ENCODE assay signal across 9 cellular contexts in the genomic region with DNA sequence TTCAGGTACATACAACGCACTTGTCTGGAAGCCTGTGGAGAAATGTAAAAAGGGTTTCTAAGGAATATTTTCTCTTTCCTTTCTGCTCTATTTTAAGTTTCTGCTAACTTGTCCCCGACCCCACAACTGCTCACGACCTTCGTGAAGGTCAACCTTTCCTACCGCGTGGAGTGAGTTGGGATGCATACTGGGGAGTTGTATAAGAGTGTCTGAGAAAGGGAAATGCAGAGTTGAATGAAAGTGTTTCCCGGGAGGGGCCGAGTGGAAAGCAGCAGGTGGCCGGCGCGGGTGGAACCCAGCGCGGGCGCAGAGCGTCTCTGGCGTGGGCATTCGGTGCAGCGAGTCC. TPM values are rescaled to one million over a fixed set of nuclear protein-coding genes. Genes with fewer than 3 reads are reported as not detected.
A peak's percentile ranks its signal among the peaks of the same experiment; 100 is the strongest.
DNase-seq lines count a peak whose midpoint lies in the region; ATAC-seq and TF ChIP-seq lines count a peak whose summit lies in the region.
"Had no signal": no experiment of that assay in that cellular context is flagged by ENCODE, and none has a peak within 500 bp of the region (broad histone marks: within the 10 kb centered on the region; RNA-seq: fewer than 3 reads in every experiment).

No MANE protein-coding gene starts in this region.

- no peaks in the 10 kb centered on the region for H3K36me3 ChIP-seq in ACC112 (ENCODE audit: insufficient read depth, low read length)
- no peaks in the 10 kb centered on the region for H3K36me3 ChIP-seq in HEK293 (ENCODE audit: control insufficient read depth in 2 of 2, insufficient read depth in 1 of 2, low read length in 2 of 2)
- no peaks in the 10 kb centered on the region for H3K36me3 ChIP-seq in endocrine pancreas (ENCODE audit: control insufficient read depth, insufficient read depth, low read length)

- H3K27me3 ChIP-seq in ACC112 (ENCODE audit: insufficient read depth, low read length) (peaks cover 57% of the 10 kb centered on the region), endocrine pancreas (ENCODE audit: control insufficient read depth, insufficient read depth, low read length) (no peaks in the 10 kb centered on the region)

- H3K4me1 Mint-ChIP-seq in naive thymus-derived CD8-positive, alpha-beta T cell: peaks cover 15 to 29% (median 21%) of the 10 kb centered on the region in 4 donors

- H3K27ac Mint-ChIP-seq in naive thymus-derived CD8-positive, alpha-beta T cell: peak overlapping the region in 7 of 10 donors; percentile 7 to 95 (median 28)

- peaks cover 19 to 43% (median 27%) of the 10 kb centered on the region in 5 donors for H3K27me3 Mint-ChIP-seq in naive thymus-derived CD8-positive, alpha-beta T cell

- POLR2A ChIA-PET in HEK293 (lab: Yijun Ruan, JAX): no interaction called here
- POLR2A ChIA-PET in naive thymus-derived CD8-positive, alpha-beta T cell (lab: Charles Lee): interaction anchor here (1.5 to 3.4 kb wide), 3 partner anchors 16 to 104 kb away, joined by 6 to 17 read pairs (median 8); a partner anchor contains a TSS

- peak in 3 of 10 donors; percentile 8 to 20 (median 19) for DNase-seq in naive thymus-derived CD8-positive, alpha-beta T cell
- DNase-seq in iPS-NIHi11 (ENCODE audit: low spot score) (no peak), NCI-H1105 (lab: John Stamatoyannopoulos, UW) (no peak), GM19240 (ENCODE audit: insufficient read length, low spot score) (no peak), NCI-H187 treated with DMSO at 0.1 percent for 48 hours (lab: John Stamatoyannopoulos, UW) (no peak)
- DNase-seq: stimulated activated CD4-positive, alpha-beta T cell treated with anti-CD3 and anti-CD28 coated beads, Interleukin-12 subunit alpha, Interleukin-12 subunit beta, amount 100 ng/mL, for 4 hours had no signal

- no peaks in the 10 kb centered on the region for H3K9me3 ChIP-seq in HEK293 (ENCODE audit: control insufficient read depth, insufficient read depth, low read depth, low read length)
- no peaks in the 10 kb centered on the region for H3K9me3 ChIP-seq in endocrine pancreas (ENCODE audit: control insufficient read depth, low read length)

- no peak overlapping the region for H3K27ac ChIP-seq in ACC112 (ENCODE audit: low read depth, low read length)
- no peak overlapping the region; the same call in 1 of the 2 replicates for H3K27ac ChIP-seq in HEK293 (ENCODE audit: extremely low read depth, low read depth, low read length)

- H3K4me3 ChIP-seq in ACC112 (ENCODE audit: low read depth, low read length): peak overlapping the region; percentile 72
- H3K4me3 ChIP-seq in HEK293 (ENCODE audit: low read depth, low read length): peak overlapping the region; percentile 20
- H3K4me3 ChIP-seq in endocrine pancreas (ENCODE audit: control insufficient read depth, insufficient read depth, low read length): peak overlapping the region; percentile 12

- peak overlapping the region; percentile 7 for H2AFZ ChIP-seq in ACC112 (ENCODE audit: low read length, unreplicated experiment)

- H3K9me3 Mint-ChIP-seq in naive thymus-derived CD8-positive, alpha-beta T cell: peaks cover 0 to 6% (median 4%) of the 10 kb centered on the region in 9 donors

- peak in 1 of 2 donors; percentile 11 for ATAC-seq in naive thymus-derived CD8-positive, alpha-beta T cell

- H3K9ac ChIP-seq in endocrine pancreas (ENCODE audit: control insufficient read depth, insufficient read depth, low read length): no peak overlapping the region

- CTCF ChIA-PET in HEK293 (lab: Yijun Ruan, JAX): no interaction called here

- H3K36me3 Mint-ChIP-seq in naive thymus-derived CD8-positive, alpha-beta T cell: peaks cover 0 to 5% (median 0%) of the 10 kb centered on the region in 3 donors

- TF ChIP-seq CTCF in HEK293 (tag by site-specific recombination; IDR thresholded peaks at IDR 0.05): no peak

- H3K79me2 ChIP-seq in ACC112 (ENCODE audit: control insufficient read depth, insufficient read depth, low read length, unreplicated experiment): no peaks in the 10 kb centered on the region

- H3K4me3 Mint-ChIP-seq in naive thymus-derived CD8-positive, alpha-beta T cell: peak overlapping the region; percentile 76 to 95 (median 90)

- H3K4me1 ChIP-seq in ACC112 (ENCODE audit: control insufficient read depth, insufficient read depth, low read length, unreplicated experiment) (peaks cover 2% of the 10 kb centered on the region), HEK293 (ENCODE audit: control insufficient read depth, insufficient read depth, low read length) (no peaks in the 10 kb centered on the region), endocrine pancreas (ENCODE audit: control insufficient read depth, insufficient read depth, low read length) (no peaks in the 10 kb centered on the region)

TF ChIP-seq in HEK293, 187 proteins besides CTCF, POLR2A, EP300 and RAD21:
- no peak for TF ChIP-seq ZNF266 (tag by site-specific recombination; IDR thresholded peaks at IDR 0.05; ENCODE audit: low read depth)
- TF ChIP-seq ZBTB7A (tag by site-specific recombination; IDR thresholded peaks at IDR 0.05; ENCODE audit: low read depth): no peak
- no peak for TF ChIP-seq ZNF624 (tag by site-specific recombination; IDR thresholded peaks at IDR 0.05)
- no peak for TF ChIP-seq RBAK (tag by site-specific recombination; IDR thresholded peaks at IDR 0.05)
- TF ChIP-seq, protein P1, sequence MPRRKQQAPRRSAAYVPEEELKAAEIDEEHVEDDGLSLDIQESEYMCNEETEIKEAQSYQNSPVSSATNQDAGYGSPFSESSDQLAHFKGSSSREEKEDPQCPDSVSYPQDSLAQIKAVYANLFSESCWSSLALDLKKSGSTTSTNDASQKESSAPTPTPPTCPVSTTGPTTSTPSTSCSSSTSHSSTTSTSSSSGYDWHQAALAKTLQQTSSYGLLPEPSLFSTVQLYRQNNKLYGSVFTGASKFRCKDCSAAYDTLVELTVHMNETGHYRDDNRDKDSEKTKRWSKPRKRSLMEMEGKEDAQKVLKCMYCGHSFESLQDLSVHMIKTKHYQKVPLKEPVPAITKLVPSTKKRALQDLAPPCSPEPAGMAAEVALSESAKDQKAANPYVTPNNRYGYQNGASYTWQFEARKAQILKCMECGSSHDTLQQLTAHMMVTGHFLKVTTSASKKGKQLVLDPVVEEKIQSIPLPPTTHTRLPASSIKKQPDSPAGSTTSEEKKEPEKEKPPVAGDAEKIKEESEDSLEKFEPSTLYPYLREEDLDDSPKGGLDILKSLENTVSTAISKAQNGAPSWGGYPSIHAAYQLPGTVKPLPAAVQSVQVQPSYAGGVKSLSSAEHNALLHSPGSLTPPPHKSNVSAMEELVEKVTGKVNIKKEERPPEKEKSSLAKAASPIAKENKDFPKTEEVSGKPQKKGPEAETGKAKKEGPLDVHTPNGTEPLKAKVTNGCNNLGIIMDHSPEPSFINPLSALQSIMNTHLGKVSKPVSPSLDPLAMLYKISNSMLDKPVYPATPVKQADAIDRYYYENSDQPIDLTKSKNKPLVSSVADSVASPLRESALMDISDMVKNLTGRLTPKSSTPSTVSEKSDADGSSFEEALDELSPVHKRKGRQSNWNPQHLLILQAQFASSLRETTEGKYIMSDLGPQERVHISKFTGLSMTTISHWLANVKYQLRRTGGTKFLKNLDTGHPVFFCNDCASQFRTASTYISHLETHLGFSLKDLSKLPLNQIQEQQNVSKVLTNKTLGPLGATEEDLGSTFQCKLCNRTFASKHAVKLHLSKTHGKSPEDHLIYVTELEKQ (tag by site-specific recombination; IDR thresholded peaks at IDR 0.05; ENCODE audit: borderline replicate concordance): no peak
- TF ChIP-seq ZNF138 (tag by site-specific recombination; IDR thresholded peaks at IDR 0.05; ENCODE audit: borderline replicate concordance): no peak
- TF ChIP-seq, protein P2, sequence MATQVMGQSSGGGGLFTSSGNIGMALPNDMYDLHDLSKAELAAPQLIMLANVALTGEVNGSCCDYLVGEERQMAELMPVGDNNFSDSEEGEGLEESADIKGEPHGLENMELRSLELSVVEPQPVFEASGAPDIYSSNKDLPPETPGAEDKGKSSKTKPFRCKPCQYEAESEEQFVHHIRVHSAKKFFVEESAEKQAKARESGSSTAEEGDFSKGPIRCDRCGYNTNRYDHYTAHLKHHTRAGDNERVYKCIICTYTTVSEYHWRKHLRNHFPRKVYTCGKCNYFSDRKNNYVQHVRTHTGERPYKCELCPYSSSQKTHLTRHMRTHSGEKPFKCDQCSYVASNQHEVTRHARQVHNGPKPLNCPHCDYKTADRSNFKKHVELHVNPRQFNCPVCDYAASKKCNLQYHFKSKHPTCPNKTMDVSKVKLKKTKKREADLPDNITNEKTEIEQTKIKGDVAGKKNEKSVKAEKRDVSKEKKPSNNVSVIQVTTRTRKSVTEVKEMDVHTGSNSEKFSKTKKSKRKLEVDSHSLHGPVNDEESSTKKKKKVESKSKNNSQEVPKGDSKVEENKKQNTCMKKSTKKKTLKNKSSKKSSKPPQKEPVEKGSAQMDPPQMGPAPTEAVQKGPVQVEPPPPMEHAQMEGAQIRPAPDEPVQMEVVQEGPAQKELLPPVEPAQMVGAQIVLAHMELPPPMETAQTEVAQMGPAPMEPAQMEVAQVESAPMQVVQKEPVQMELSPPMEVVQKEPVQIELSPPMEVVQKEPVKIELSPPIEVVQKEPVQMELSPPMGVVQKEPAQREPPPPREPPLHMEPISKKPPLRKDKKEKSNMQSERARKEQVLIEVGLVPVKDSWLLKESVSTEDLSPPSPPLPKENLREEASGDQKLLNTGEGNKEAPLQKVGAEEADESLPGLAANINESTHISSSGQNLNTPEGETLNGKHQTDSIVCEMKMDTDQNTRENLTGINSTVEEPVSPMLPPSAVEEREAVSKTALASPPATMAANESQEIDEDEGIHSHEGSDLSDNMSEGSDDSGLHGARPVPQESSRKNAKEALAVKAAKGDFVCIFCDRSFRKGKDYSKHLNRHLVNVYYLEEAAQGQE (tag by site-specific recombination; IDR thresholded peaks at IDR 0.05): no peak
- TF ChIP-seq ZNF664 (tag by site-specific recombination; IDR thresholded peaks at IDR 0.05): no peak
- no peak for TF ChIP-seq ZNF366 (tag by site-specific recombination; conservative IDR thresholded peaks at IDR 0.05)
- no peak for TF ChIP-seq ZNF274 (IDR thresholded peaks at IDR 0.05; ENCODE audit: low read length)
- TF ChIP-seq ZNF274 (tag by site-specific recombination; IDR thresholded peaks at IDR 0.05; ENCODE audit: borderline replicate concordance): no peak
- no peak for TF ChIP-seq ZNF596 (tag by site-specific recombination; IDR thresholded peaks at IDR 0.05)
- TF ChIP-seq YY1 (tag by site-specific recombination; IDR thresholded peaks at IDR 0.05): no peak
TF ChIP-seq in HEK293: peak in this region for 0.

RNA-seq across cellular contexts. Expression of a gene that starts 17.9 kb away (rescaled TPM):
- total RNA-seq in naive thymus-derived CD8-positive, alpha-beta T cell: 10 to 100 TPM; 22.9 to 23.6 TPM
- polyA plus RNA-seq in naive thymus-derived CD8-positive, alpha-beta T cell: 10 to 100 TPM in 1 of 3 donors, 1 to 10 TPM in 2; 7.4 to 12.1 (median 8.3) TPM

Comparison
In these comparisons a context has a peak if more than half of its experiments do, and no peak if none do; other contexts are left out.
1. H3K4me3 ChIP-seq: peak in every context shown above with its lines; median percentile 72 in ACC112; 20 in HEK293; 12 in endocrine pancreas.